ENCODE assay signal across 8 cellular contexts in the genomic region with DNA sequence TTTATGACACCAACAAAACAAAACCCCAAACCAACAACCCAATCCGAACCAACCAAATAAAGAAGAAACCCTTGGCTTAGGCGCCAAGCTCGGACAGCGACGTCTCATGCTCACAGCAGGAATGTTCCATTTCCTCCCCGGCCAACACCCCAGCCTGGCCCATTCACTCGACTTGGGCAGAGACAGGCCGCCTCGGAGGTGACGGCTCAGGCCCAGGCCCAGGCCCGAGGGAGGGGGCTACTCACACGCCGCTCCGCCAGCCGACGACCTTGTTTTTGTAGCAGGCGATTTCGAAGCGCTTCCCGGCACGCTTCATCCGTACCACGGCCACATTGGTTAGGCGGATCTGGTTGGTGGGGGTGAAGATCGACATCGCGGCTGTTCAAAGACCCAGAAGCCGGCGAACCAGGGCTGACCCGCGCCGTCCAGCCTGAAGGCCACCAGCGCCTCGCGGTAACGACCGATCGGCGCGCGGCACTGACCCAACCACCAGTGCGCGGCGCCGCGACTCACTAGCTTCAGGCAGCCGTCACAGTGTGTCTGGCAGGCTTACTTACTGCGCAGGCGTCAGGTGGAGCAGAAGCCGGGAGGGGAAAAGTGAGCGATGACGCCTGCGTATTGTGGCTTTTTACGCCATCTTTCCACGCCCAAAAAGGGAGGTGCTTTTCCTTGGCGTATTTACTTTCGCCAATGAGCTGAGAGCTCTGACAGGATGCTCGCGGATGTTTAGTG.
DNase-seq lines count a peak whose midpoint lies in the region; ATAC-seq and TF ChIP-seq lines count a peak whose summit lies in the region.
"Not testable (repeated sequence)": the region's sequence is repeated elsewhere in the genome, so short reads cannot be mapped to it uniquely, and the experiment has no call there.

A gene (minus strand): TSS at position 542 of the 732 bp plus-strand sequence. CDS start 169 bp downstream, at position 373.

- H3K4me3 ChIP-seq in AG09309 (ENCODE audit: control insufficient read depth, low read depth, low read length): peak within 1 kb of the TSS; percentile 76

- DNase-seq in AG09309 (ENCODE audit: low read depth): peak; percentile 96
- DNase-seq in NCI-H446 (lab: John Stamatoyannopoulos, UW): peak; percentile 94 to 97
- peak; percentile 89 for DNase-seq in activated CD4-positive, CD25-positive, alpha-beta regulatory T cell treated with anti-CD3 and anti-CD28 coated beads, Interleukin-2, amount 50 U/mL, for 16 hours (ENCODE audit: low read depth, low spot score)
- DNase-seq in central memory CD8-positive, alpha-beta T cell (ENCODE audit: low spot score in 2 of 2): peak; percentile 86 to 96
- peak; percentile 98 for DNase-seq in iris pigment epithelial cell (ENCODE audit: low read depth)
- peak; percentile 81 to 90 for DNase-seq in stimulated activated CD4-positive, alpha-beta T cell treated with anti-CD3 and anti-CD28 coated beads, Interleukin-12 subunit alpha, Interleukin-12 subunit beta, amount 100 ng/mL, for 24 hours (ENCODE audit: low read depth in 2 of 2)

- peak within 1 kb of the TSS; percentile 99 for H3K4me3 Mint-ChIP-seq in central memory CD8-positive, alpha-beta T cell

- TF ChIP-seq CTCF in AG09309 (IDR thresholded peaks at IDR 0.05; ENCODE audit: control insufficient read depth, insufficient read depth, low read depth, low read length, missing control alignments): not testable (repeated sequence)

- H3K4me1 Mint-ChIP-seq in central memory CD8-positive, alpha-beta T cell: peaks cover 35% of the 10 kb centered on the region

- peak within 1 kb of the TSS; percentile 100 for H3K27ac Mint-ChIP-seq in central memory CD8-positive, alpha-beta T cell (ENCODE audit: low read depth)

- H3K36me3 Mint-ChIP-seq in central memory CD8-positive, alpha-beta T cell (ENCODE audit: insufficient read depth): peaks cover 62% of the 10 kb centered on the region

- peak; percentile 58 for ATAC-seq in GM19023 (IDR thresholded peaks at IDR 0.05; ENCODE audit: unreplicated experiment)
- ATAC-seq in HG03342 (IDR thresholded peaks at IDR 0.05; ENCODE audit: unreplicated experiment): peak; percentile 59
- ATAC-seq in central memory CD8-positive, alpha-beta T cell (replicated peaks; ENCODE audit: extremely low read depth, poor library complexity, severe bottlenecking): peak; percentile 60

- not testable (repeated sequence) for H3K27me3 Mint-ChIP-seq in central memory CD8-positive, alpha-beta T cell

- H3K9me3 Mint-ChIP-seq in central memory CD8-positive, alpha-beta T cell: not testable (repeated sequence)

Comparison
In these comparisons a context has a peak if more than half of its experiments do, and no peak if none do; other contexts are left out.
1. Peak in every context shown above with its lines: DNase-seq, ATAC-seq and H3K4me3 ChIP-seq.